Comparison of ENCODE assay signal across 8 cellular contexts in the genomic region with DNA sequence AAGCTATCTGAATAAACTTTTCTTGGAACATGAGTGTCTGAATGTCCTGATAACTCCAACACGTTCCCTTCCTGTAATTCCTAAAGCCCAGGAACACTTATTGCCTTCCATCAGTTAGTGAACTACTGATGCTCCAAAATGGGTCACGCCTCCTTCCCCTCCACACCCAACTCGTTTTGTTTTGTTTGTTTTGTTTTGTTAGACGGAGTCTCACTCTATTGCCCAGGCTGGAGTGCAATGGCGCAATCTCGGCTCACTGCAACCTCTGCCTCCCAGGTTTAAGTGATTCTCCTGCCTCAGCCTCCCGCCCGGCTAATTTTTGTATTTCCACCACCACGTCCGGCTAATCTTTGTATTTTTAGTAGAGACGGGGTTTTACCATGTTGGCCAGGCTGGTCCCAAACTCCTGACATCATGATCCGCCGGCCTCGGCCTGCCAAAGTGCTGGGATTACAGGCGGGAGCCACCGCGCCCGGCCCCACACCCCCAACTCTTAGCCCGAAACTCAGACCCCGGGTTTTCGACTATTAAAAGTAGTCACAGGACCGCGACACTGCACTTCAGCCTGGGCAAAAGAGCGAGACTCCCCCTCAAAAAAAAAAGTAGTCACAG. TPM values are rescaled to one million over a fixed set of nuclear protein-coding genes. Genes with fewer than 3 reads are reported as not detected.
DNase-seq lines count a peak whose midpoint lies in the region; ATAC-seq and TF ChIP-seq lines count a peak whose summit lies in the region.

No MANE protein-coding gene starts in this region.

- H3K27ac Mint-ChIP-seq in activated naive CD4-positive, alpha-beta T cell treated with anti-CD3 and anti-CD28 coated beads, Interleukin-2, amount 50 U/mL, for 24 hours: peak overlapping the region; percentile 63
- H3K27ac Mint-ChIP-seq in naive B cell: peak overlapping the region in 4 of 6 donors; percentile 79 to 95 (median 84)

- no peak overlapping the region for H3K4me3 Mint-ChIP-seq in activated naive CD4-positive, alpha-beta T cell treated with anti-CD3 and anti-CD28 coated beads, Interleukin-2, amount 50 U/mL, for 24 hours
- H3K4me3 Mint-ChIP-seq in naive B cell: no peak overlapping the region

- peak overlapping the region; percentile 98 for H3K4me3 ChIP-seq in LNCaP clone FGC (ENCODE audit: low read depth, low read length)

- TF ChIP-seq CTCF in LNCaP clone FGC (IDR thresholded peaks at IDR 0.05; ENCODE audit: control insufficient read depth, extremely low read depth, insufficient read depth) (no peak), GM10266 (IDR thresholded peaks at IDR 0.05; ENCODE audit: control insufficient read depth, insufficient read depth, low read depth, missing control alignments) (no peak)

- H3K36me3 Mint-ChIP-seq in activated naive CD4-positive, alpha-beta T cell treated with anti-CD3 and anti-CD28 coated beads, Interleukin-2, amount 50 U/mL, for 24 hours: no peaks in the 10 kb centered on the region
- H3K36me3 Mint-ChIP-seq in naive B cell: no peaks in the 10 kb centered on the region

- DNase-seq in activated naive CD4-positive, alpha-beta T cell treated with anti-CD3 and anti-CD28 coated beads, Interleukin-2, amount 50 U/mL, for 16 hours: no peak
- DNase-seq in LNCaP clone FGC (ENCODE audit: low read depth): no peak
- DNase-seq in ecto neural progenitor cell (ENCODE audit: low spot score): peak; percentile 60
- DNase-seq in naive B cell: no peak
- no peak for DNase-seq in GM10266 (ENCODE audit: extremely low spot score)
- no peak for DNase-seq in SHP77 (lab: John Stamatoyannopoulos, UW)

- peaks cover 8% of the 10 kb centered on the region for H3K4me1 Mint-ChIP-seq in activated naive CD4-positive, alpha-beta T cell treated with anti-CD3 and anti-CD28 coated beads, Interleukin-2, amount 50 U/mL, for 24 hours
- peaks cover 0 to 6% (median 0%) of the 10 kb centered on the region in 3 donors for H3K4me1 Mint-ChIP-seq in naive B cell

- ATAC-seq in naive B cell (ENCODE audit: low read depth in 2 of 2): peak; percentile 7 to 12
- no peak for ATAC-seq in HG02610 (IDR thresholded peaks at IDR 0.05; ENCODE audit: unreplicated experiment)

- H3K9me3 Mint-ChIP-seq in activated naive CD4-positive, alpha-beta T cell treated with anti-CD3 and anti-CD28 coated beads, Interleukin-2, amount 50 U/mL, for 24 hours: no peaks in the 10 kb centered on the region
- no peaks in the 10 kb centered on the region for H3K9me3 Mint-ChIP-seq in naive B cell

- H3K27me3 Mint-ChIP-seq in activated naive CD4-positive, alpha-beta T cell treated with anti-CD3 and anti-CD28 coated beads, Interleukin-2, amount 50 U/mL, for 24 hours: no peaks in the 10 kb centered on the region
- H3K27me3 Mint-ChIP-seq in naive B cell: peaks cover 0 to 14% (median 5%) of the 10 kb centered on the region in 3 donors

RNA-seq across cellular contexts. Expression of gene IER3IP1, which starts 0.8 kb away (rescaled TPM):
- polyA plus RNA-seq in naive B cell (ENCODE audit: low read depth in 6 of 6): 10 to 100 TPM; 14.8 to 27.1 (median 19.1) TPM

RNA-seq across cellular contexts. Expression of gene HDHD2, which starts 25.1 kb away (rescaled TPM):
- polyA plus RNA-seq in naive B cell (ENCODE audit: low read depth in 6 of 6): 10 to 100 TPM; 38.9 to 88.8 (median 60.2) TPM
